In the genomic region with DNA sequence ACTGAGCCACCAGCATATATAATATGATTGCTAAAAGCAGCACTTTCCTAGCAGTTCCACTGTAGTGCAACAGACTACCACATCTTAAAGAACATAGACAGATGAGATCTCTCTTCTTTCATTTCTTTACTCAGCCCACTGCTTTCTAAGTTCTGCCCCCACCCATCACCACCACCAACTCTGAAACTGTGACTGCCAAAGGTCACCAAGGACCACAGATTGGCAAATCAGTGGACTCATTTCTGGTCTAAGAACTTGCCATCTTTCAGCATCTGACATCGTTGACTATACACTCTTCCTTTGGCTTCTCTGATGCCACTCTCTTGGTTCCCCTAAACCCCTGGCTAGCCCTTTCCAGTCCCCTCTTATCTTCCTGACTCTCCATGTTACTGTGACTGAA, we compare ENCODE assay signal across 24 cellular contexts.
DNase-seq lines count a peak whose midpoint lies in the region; ATAC-seq and TF ChIP-seq lines count a peak whose summit lies in the region.
"Had no signal": no experiment of that assay in that cellular context is flagged by ENCODE, and none has a peak within 500 bp of the region (broad histone marks: within the 10 kb centered on the region; RNA-seq: fewer than 3 reads in every experiment).

No MANE protein-coding gene starts in this region.

- H3K9me2 ChIP-seq in MM.1S (replicated peaks; ENCODE audit: insufficient read depth, low read length) = no peaks in the 10 kb centered on the region

- H3K4me2 ChIP-seq in BLaER1 (peak overlapping the region; percentile 59; the same call in 1 of the 2 replicates), MM.1S (ENCODE audit: low read depth, low read length) (no peak overlapping the region)

- no peak for TF ChIP-seq CTCF in MM.1S (IDR thresholded peaks at IDR 0.05; ENCODE audit: low read length)

- ATAC-seq in HG02610 (IDR thresholded peaks at IDR 0.05; ENCODE audit: unreplicated experiment) = no peak
- ATAC-seq: left lung, upper lobe of right lung had no signal

- DNase-seq in activated CD8-positive, alpha-beta memory T cell treated with anti-CD3 and anti-CD28 coated beads, Interleukin-2, amount 50 U/mL, for 48 hours = peak; percentile 59
- no peak for DNase-seq in activated CD8-positive, alpha-beta memory T cell treated with anti-CD3 and anti-CD28 coated beads, Interleukin-2, amount 50 U/mL, for 4 hours
- DNase-seq in MM.1S = peak; percentile 11
- DNase-seq in stimulated activated CD4-positive, alpha-beta T cell treated with anti-CD3 and anti-CD28 coated beads, Interleukin-4, amount 100 ng/mL, for 24 hours = peak; percentile 43
- DNase-seq in retina = no peak
- DNase-seq: brain microvascular endothelial cell; effector CD8-positive, alpha-beta T cell; erythroblast; foreskin melanocyte; HFFc6; immature natural killer cell; KG1; left lung; naive B cell; NCI-H146; NCI-H2171; NCI-H524 treated with DMSO at 0.1 percent for 48 hours; spleen; upper lobe of right lung; WERI-Rb-1 had no signal

- no peaks in the 10 kb centered on the region for H3K79me2 ChIP-seq in MM.1S (ENCODE audit: low read length)

- H3K9ac ChIP-seq in BLaER1 = no peak overlapping the region
- H3K9ac ChIP-seq in MM.1S (ENCODE audit: low read length) = no peak overlapping the region

- H4K20me1 ChIP-seq in BLaER1 = no peaks in the 10 kb centered on the region
- H4K20me1 ChIP-seq in MM.1S (ENCODE audit: insufficient read depth, low read length) = no peaks in the 10 kb centered on the region

- H3F3A ChIP-seq in MM.1S (ENCODE audit: insufficient read depth, low read length) = no peaks in the 10 kb centered on the region; the same call in 1 of the 2 replicates

- peaks cover 14% of the 10 kb centered on the region for H3K9me3 ChIP-seq in BLaER1
- no peaks in the 10 kb centered on the region for H3K9me3 ChIP-seq in MM.1S (replicated peaks; ENCODE audit: insufficient read depth, low read length)
- H3K9me3 ChIP-seq: left lung, right atrium auricular region, upper lobe of right lung had no signal

- no peak overlapping the region for H2AFZ ChIP-seq in MM.1S (ENCODE audit: low read length)

- H3K36me3 ChIP-seq in BLaER1 (no peaks in the 10 kb centered on the region), MM.1S (replicated peaks; ENCODE audit: insufficient read depth, low read length) (no peaks in the 10 kb centered on the region)
- H3K36me3 ChIP-seq: brain microvascular endothelial cell, left lung, right atrium auricular region, spleen, upper lobe of right lung, WERI-Rb-1 had no signal

- H3K4me1 ChIP-seq in BLaER1 = peaks cover 38% of the 10 kb centered on the region
- peaks cover 21% of the 10 kb centered on the region for H3K4me1 ChIP-seq in MM.1S (ENCODE audit: low read length)
- H3K4me1 ChIP-seq: left lung, right atrium auricular region, upper lobe of right lung had no signal

- no peak overlapping the region for H3K27ac ChIP-seq in BLaER1
- no peak overlapping the region for H3K27ac ChIP-seq in MM.1S (ENCODE audit: low read length)
- H3K27ac ChIP-seq: brain microvascular endothelial cell, C4-2B, left lung, right atrium auricular region, upper lobe of right lung, WERI-Rb-1 had no signal

- no peak overlapping the region for H3K4me3 ChIP-seq in BLaER1
- no peak overlapping the region for H3K4me3 ChIP-seq in MM.1S (ENCODE audit: low read length)
- H3K4me3 ChIP-seq: left lung, right atrium auricular region, spleen, upper lobe of right lung had no signal

- no peaks in the 10 kb centered on the region for H3K27me3 ChIP-seq in BLaER1
- no peaks in the 10 kb centered on the region for H3K27me3 ChIP-seq in MM.1S (replicated peaks; ENCODE audit: insufficient read depth, low read length)
- H3K27me3 ChIP-seq: left lung, right atrium auricular region, spleen, upper lobe of right lung had no signal

Comparison
In these comparisons a context has a peak if more than half of its experiments do, and no peak if none do; other contexts are left out.
1. DNase-seq: peak in activated CD8-positive, alpha-beta memory T cell treated with anti-CD3 and anti-CD28 coated beads, Interleukin-2, amount 50 U/mL, for 48 hours (single experiment), MM.1S (single experiment) and stimulated activated CD4-positive, alpha-beta T cell treated with anti-CD3 and anti-CD28 coated beads, Interleukin-4, amount 100 ng/mL, for 24 hours (single experiment); none in activated CD8-positive, alpha-beta memory T cell treated with anti-CD3 and anti-CD28 coated beads, Interleukin-2, amount 50 U/mL, for 4 hours (single experiment) and retina (single experiment).